Comparison of ENCODE assay signal across 8 cellular contexts in the genomic region with DNA sequence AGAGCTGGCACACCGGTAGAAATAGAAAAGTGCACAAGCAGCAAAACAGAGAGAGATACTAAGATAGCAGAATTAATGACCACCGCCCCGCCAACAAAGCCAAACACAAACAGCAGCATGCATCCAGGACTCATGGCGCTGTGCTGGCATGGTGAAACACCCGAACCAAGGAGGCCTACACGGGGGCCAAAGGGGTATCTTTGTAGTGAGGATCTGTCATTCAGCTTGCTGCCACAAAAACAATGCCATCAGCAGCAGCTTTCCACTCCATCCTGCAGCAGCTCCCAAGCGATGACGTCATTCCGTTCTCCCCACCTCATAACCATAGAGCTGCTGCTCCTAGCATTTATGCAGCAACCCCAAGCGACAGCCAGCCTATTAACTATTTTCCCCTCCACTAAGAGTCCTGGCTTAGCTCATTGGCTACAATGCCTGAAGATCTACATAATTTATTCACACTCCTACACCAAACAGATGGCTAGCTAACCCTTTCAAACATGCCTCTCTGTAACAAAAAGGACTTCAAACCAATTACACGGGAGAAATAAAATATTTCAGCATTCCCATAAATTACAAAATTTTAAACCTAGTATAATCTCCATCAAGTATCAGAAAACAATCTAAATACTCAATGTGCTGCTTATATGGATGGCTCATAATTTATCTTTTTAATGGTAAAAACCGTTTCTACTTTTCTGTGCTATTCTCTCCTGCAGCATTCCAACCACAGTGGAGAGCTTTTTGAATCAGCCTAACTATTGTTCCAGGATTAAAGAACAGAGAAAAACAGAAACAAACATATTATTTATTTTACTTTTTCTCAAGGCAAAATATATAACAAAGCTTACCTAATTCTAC.
DNase-seq lines count a peak whose midpoint lies in the region; ATAC-seq, FAIRE-seq and TF ChIP-seq lines count a peak whose summit lies in the region.

No MANE protein-coding gene starts in this region.

- peak overlapping the region in 2 of 4 donors; percentile 35 to 41 for H3K27ac ChIP-seq in pancreas

- no peak for TF ChIP-seq CTCF in pancreas (IDR thresholded peaks at IDR 0.05)

- WGBS in pancreas, 2 donors, result 50 to 55% methylated on average over 12 of the region's 12 CpGs

- H3K4me1 ChIP-seq in pancreas, result peaks cover 10 to 28% (median 22%) of the 10 kb centered on the region in 3 donors

- ATAC-seq in Right ventricle myocardium superior (ENCODE audit: poor library complexity) (peak; percentile 92), pancreas (peak; percentile 52 to 93 (median 90)), HG02588 (IDR thresholded peaks at IDR 0.05; ENCODE audit: unreplicated experiment) (no peak), GM18861 (IDR thresholded peaks at IDR 0.05; ENCODE audit: unreplicated experiment) (no peak)

- peak; percentile 97 for DNase-seq in LHCN-M2 (ENCODE audit: low read depth)
- DNase-seq in Right ventricle myocardium superior, result peak; percentile 54
- peak in 3 of 6 donors; percentile 40 to 43 (median 42) for DNase-seq in pancreas
- DNase-seq in activated CD4-positive, alpha-beta T cell treated with anti-CD3 and anti-CD28 coated beads, Interleukin-2, amount 50 U/mL, for 48 hours, result no peak
- DNase-seq in GM19239 (ENCODE audit: insufficient read length, low spot score), result no peak

- H3K9me3 ChIP-seq in pancreas, result no peaks in the 10 kb centered on the region

- H3K4me3 ChIP-seq in pancreas, result peak overlapping the region in 1 of 4 donors; percentile 5

- FAIRE-seq in TTC549 (lab: Jason Lieb, UNC) (peak; percentile 67), pancreas (lab: Jason Lieb, UNC) (no peak), GM19239 (lab: Jason Lieb, UNC) (no peak)

- H3K36me3 ChIP-seq in pancreas, result no peaks in the 10 kb centered on the region

- intact Hi-C loops in Right ventricle myocardium superior (cut with DNase I), result no loop called here
- intact Hi-C loops in pancreas (cut with DNase I), result no loop called here

- no peaks in the 10 kb centered on the region for H3K27me3 ChIP-seq in pancreas

Comparison
In these comparisons a context has a peak if more than half of its experiments do, and no peak if none do; other contexts are left out.
1. DNase-seq: peak in LHCN-M2 (single experiment) and Right ventricle myocardium superior (single experiment); none in activated CD4-positive, alpha-beta T cell treated with anti-CD3 and anti-CD28 coated beads, Interleukin-2, amount 50 U/mL, for 48 hours (0 of 2) and GM19239 (single experiment).
2. ATAC-seq: peak in Right ventricle myocardium superior (single experiment) and pancreas (4 of 4); none in HG02588 (single experiment) and GM18861 (single experiment).